In genomic region chr2:121653035-121653434, GRCh38 we compare ENCODE assay signal across 22 cellular contexts.
"Had no signal": no experiment of that assay in that cellular context is flagged by ENCODE, and none has a peak within 500 bp of the region (broad histone marks: within the 10 kb centered on the region; RNA-seq: fewer than 3 reads in every experiment).

No MANE protein-coding gene starts in this region.

- H3K27me3 Mint-ChIP-seq: memory B cell; stimulated activated naive B cell treated with anti-CD40 and anti-IgM and Interleukin-4, amounts not matched to agents 10 μg/mL and 1 μg/mL and 100 μg/mL, for 72 hours had no signal

- H3K27me3 ChIP-seq: gastroesophageal sphincter, neural progenitor cell, testis, uterus had no signal

- H3K9me3 Mint-ChIP-seq: endodermal cell; memory B cell; neural progenitor cell; stimulated activated naive B cell treated with anti-CD40 and anti-IgM and Interleukin-4, amounts not matched to agents 10 μg/mL and 1 μg/mL and 100 μg/mL, for 72 hours; T-helper 2 cell treated with Interferon-gamma antibody and Interleukin-4, amounts not matched to agents 5 μg/mL and 100 μg/mL, for 36 hours had no signal

- H3K27ac Mint-ChIP-seq: endodermal cell; memory B cell; neural progenitor cell; stimulated activated naive B cell treated with anti-CD40 and anti-IgM and Interleukin-4, amounts not matched to agents 10 μg/mL and 1 μg/mL and 100 μg/mL, for 72 hours; T-helper 2 cell treated with Interferon-gamma antibody and Interleukin-4, amounts not matched to agents 5 μg/mL and 100 μg/mL, for 36 hours had no signal

- H3K27ac ChIP-seq: coronary artery, gastroesophageal sphincter, neural progenitor cell, testis, uterus, WERI-Rb-1 had no signal

- H3K4me1 ChIP-seq: uterus had no signal

- H3K9me3 ChIP-seq: gastroesophageal sphincter, testis, uterus had no signal

- DNase-seq: activated CD4-positive, alpha-beta T cell treated with anti-CD3 and anti-CD28 coated beads for 1 hour; activated CD4-positive, alpha-beta T cell treated with anti-CD3 and anti-CD28 coated beads, Interleukin-2, amount 50 U/mL, for 1 hour; activated CD8-positive, alpha-beta memory T cell treated with anti-CD3 and anti-CD28 coated beads for 24 hours; activated CD8-positive, alpha-beta memory T cell treated with anti-CD3 and anti-CD28 coated beads, Interleukin-2, amount 50 U/mL, for 4 hours; activated gamma-delta T cell; cerebellar nuclear complex; endodermal cell; head of caudate nucleus; left colon; small intestine; stimulated activated naive B cell treated with anti-CD40 and anti-IgM and Interleukin-4, amounts not matched to agents 10 μg/mL and 1 μg/mL and 100 μg/mL, for 72 hours; testis; trophoblast cell; uterus; WERI-Rb-1 had no signal

- H3K4me3 ChIP-seq: coronary artery, gastroesophageal sphincter, neural progenitor cell, testis, uterus had no signal

- ATAC-seq: activated naive CD4-positive, alpha-beta T cell treated with anti-CD3 and anti-CD28 coated beads, Interleukin-2, amount 50 U/mL, for 72 hours; gastroesophageal sphincter; left colon; sciatic nerve; stimulated activated naive B cell treated with anti-CD40 and anti-IgM and Interleukin-4, amounts not matched to agents 10 μg/mL and 1 μg/mL and 100 μg/mL, for 72 hours had no signal

- H3K36me3 ChIP-seq: gastroesophageal sphincter, neural progenitor cell, uterus had no signal

- H3K4me3 Mint-ChIP-seq: endodermal cell; memory B cell; stimulated activated naive B cell treated with anti-CD40 and anti-IgM and Interleukin-4, amounts not matched to agents 10 μg/mL and 1 μg/mL and 100 μg/mL, for 72 hours had no signal
